Comparison of ENCODE assay signal across 9 cellular contexts in the genomic region with DNA sequence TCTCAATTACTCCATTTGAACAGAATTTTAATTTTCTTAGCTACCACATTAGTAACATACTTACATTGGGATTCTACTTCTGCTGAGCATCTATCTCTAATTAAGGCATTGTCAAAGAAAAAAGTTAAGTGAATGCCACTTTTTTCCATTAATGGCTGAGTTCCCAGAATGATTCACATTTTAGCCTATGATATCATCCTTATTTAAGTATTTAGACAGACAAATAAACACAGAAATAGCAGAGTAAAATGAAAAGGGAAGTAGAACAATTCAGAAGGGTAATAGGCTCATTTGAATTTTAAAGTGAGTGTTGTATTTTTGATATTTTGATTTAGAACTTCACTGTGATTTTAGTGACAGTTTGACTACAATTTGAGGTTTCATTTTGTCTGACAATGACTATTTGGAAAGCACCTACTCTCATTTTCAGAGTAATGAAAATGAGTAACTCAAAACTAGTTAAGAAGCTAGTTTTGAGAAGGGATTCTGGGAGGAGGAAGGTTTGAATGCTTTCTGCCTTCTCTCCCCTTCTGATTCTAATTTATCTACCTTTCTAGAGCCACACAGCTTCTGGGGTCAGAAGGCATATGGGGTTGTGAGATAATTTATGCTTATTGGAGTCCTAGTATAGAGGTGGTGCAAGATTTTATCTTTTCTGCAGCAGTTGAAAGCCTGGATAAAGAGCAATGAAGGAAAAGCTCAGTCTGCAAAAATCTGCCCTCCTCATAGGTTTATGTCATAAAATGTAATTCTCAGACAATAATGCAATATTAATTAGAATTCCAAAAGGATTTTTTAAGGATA. TPM values are rescaled to one million over a fixed set of nuclear protein-coding genes. Genes with fewer than 3 reads are reported as not detected.
DNase-seq lines count a peak whose midpoint lies in the region; ATAC-seq and TF ChIP-seq lines count a peak whose summit lies in the region.
"Had no signal": no experiment of that assay in that cellular context is flagged by ENCODE, and none has a peak within 500 bp of the region (broad histone marks: within the 10 kb centered on the region; RNA-seq: fewer than 3 reads in every experiment).

No MANE protein-coding gene starts in this region.

- no peaks in the 10 kb centered on the region for H3K9me3 Mint-ChIP-seq in activated CD8-positive, alpha-beta T cell treated with anti-CD3 and anti-CD28 coated beads for 36 hours
- H3K9me3 Mint-ChIP-seq in activated CD8-positive, alpha-beta T cell treated with anti-CD3 and anti-CD28 coated beads, Interleukin-2, amount 10 ng/mL, durations not matched to agents 7 days and 5 days (ENCODE audit: insufficient read depth) = no peaks in the 10 kb centered on the region

- H4K20me1 ChIP-seq in SU-DHL-6 (ENCODE audit: low read depth, low read length) = no peaks in the 10 kb centered on the region

- H3K4me3 Mint-ChIP-seq in activated CD8-positive, alpha-beta T cell treated with anti-CD3 and anti-CD28 coated beads for 36 hours = peak overlapping the region; percentile 46
- H3K4me3 Mint-ChIP-seq in activated CD8-positive, alpha-beta T cell treated with anti-CD3 and anti-CD28 coated beads, Interleukin-2, amount 10 ng/mL, durations not matched to agents 7 days and 5 days = no peak overlapping the region

- H3K9ac ChIP-seq in SU-DHL-6 (ENCODE audit: low read length) = 0 out of 2 replicates have a peak overlapping the region, but pooled peaks have one; percentile 4

- CTCF ChIA-PET in activated CD8-positive, alpha-beta T cell treated with anti-CD3 and anti-CD28 coated beads for 36 hours (lab: Charles Lee) = interaction anchor here (1.1 to 3.5 kb wide), 2 partner anchors 13 to 15 kb away, joined by 3 to 19 read pairs; no protein-coding TSS in a partner anchor
- CTCF ChIA-PET in activated CD8-positive, alpha-beta T cell treated with anti-CD3 and anti-CD28 coated beads, Interleukin-2, amount 10 ng/mL, durations not matched to agents 7 days and 5 days (lab: Charles Lee) = interaction anchor here (0.6 to 1.1 kb wide), 5 partner anchors 9 to 472 kb away, joined by 3 read pairs; no protein-coding TSS in a partner anchor

- POLR2A ChIA-PET in activated CD8-positive, alpha-beta T cell treated with anti-CD3 and anti-CD28 coated beads for 36 hours (lab: Charles Lee) = interaction anchor here (2.3 kb wide), 1 partner anchor 15 kb away, joined by 11 read pairs; a partner anchor contains a TSS
- POLR2A ChIA-PET in activated CD8-positive, alpha-beta T cell treated with anti-CD3 and anti-CD28 coated beads, Interleukin-2, amount 10 ng/mL, durations not matched to agents 7 days and 5 days (lab: Charles Lee) = interaction anchor here (2.9 kb wide), 1 partner anchor 15 kb away, joined by 31 read pairs; a partner anchor contains a TSS

- peak; percentile 83 for ATAC-seq in activated CD8-positive, alpha-beta T cell treated with anti-CD3 and anti-CD28 coated beads for 36 hours
- ATAC-seq in activated CD8-positive, alpha-beta T cell treated with anti-CD3 and anti-CD28 coated beads, Interleukin-2, amount 10 ng/mL, durations not matched to agents 7 days and 5 days = no peak
- ATAC-seq in HG02884 (IDR thresholded peaks at IDR 0.05; ENCODE audit: unreplicated experiment) = peak; percentile 69
- ATAC-seq in right cardiac atrium = peak in 1 of 2 donors; percentile 37

- peaks cover 7% of the 10 kb centered on the region for H3K36me3 ChIP-seq in SU-DHL-6 (ENCODE audit: low read length)

- H3K9me3 ChIP-seq in SU-DHL-6 (ENCODE audit: insufficient read depth, low read length) = no peaks in the 10 kb centered on the region
- H3K9me3 ChIP-seq in right cardiac atrium (ENCODE audit: control insufficient read depth, low read length) = no peaks in the 10 kb centered on the region

- H3K27ac Mint-ChIP-seq in activated CD8-positive, alpha-beta T cell treated with anti-CD3 and anti-CD28 coated beads for 36 hours = peak overlapping the region; percentile 82
- H3K27ac Mint-ChIP-seq in activated CD8-positive, alpha-beta T cell treated with anti-CD3 and anti-CD28 coated beads, Interleukin-2, amount 10 ng/mL, durations not matched to agents 7 days and 5 days = no peak overlapping the region

- peak; percentile 1 for DNase-seq in activated CD8-positive, alpha-beta T cell treated with anti-CD3 and anti-CD28 coated beads for 36 hours
- no peak for DNase-seq in activated CD8-positive, alpha-beta T cell treated with anti-CD3 and anti-CD28 coated beads, Interleukin-2, amount 10 ng/mL, durations not matched to agents 7 days and 5 days
- DNase-seq in right cardiac atrium = no peak
- DNase-seq in D341Med (ENCODE audit: low spot score) = no peak
- DNase-seq in NCI-H2227 (lab: John Stamatoyannopoulos, UW; ENCODE audit: unreplicated experiment) = no peak
- DNase-seq in anterior cingulate cortex (lab: John Stamatoyannopoulos, UW) = no peak

- no peaks in the 10 kb centered on the region for H3K4me1 ChIP-seq in right cardiac atrium (ENCODE audit: control insufficient read depth, insufficient read depth, low read length)

- intact Hi-C loops in activated CD8-positive, alpha-beta T cell treated with anti-CD3 and anti-CD28 coated beads for 36 hours (cut with micrococcal nuclease) = no loop called here
- intact Hi-C loops in right cardiac atrium (cut with DNase I) = no loop called here

- peak overlapping the region; percentile 59 for H3K4me2 ChIP-seq in SU-DHL-6 (ENCODE audit: low read depth, low read length, poor library complexity, severe bottlenecking)

- peak overlapping the region; percentile 68 for H3K27ac ChIP-seq in SU-DHL-6 (ENCODE audit: low read depth, low read length)
- H3K27ac ChIP-seq in right cardiac atrium (ENCODE audit: low read length) = no peak overlapping the region

- peaks cover 33% of the 10 kb centered on the region for H3K4me1 Mint-ChIP-seq in activated CD8-positive, alpha-beta T cell treated with anti-CD3 and anti-CD28 coated beads for 36 hours (ENCODE audit: low read depth)
- peaks cover 20% of the 10 kb centered on the region for H3K4me1 Mint-ChIP-seq in activated CD8-positive, alpha-beta T cell treated with anti-CD3 and anti-CD28 coated beads, Interleukin-2, amount 10 ng/mL, durations not matched to agents 7 days and 5 days (ENCODE audit: low read depth)

- H3K4me3 ChIP-seq in SU-DHL-6 (ENCODE audit: insufficient read depth, low read length, poor library complexity, severe bottlenecking) (no peak overlapping the region), right cardiac atrium (ENCODE audit: low read length) (peak overlapping the region; percentile 20)
- H3K4me3 ChIP-seq: BLaER1 treated with 17β-estradiol and CSF1 and Interleukin-3, amounts not matched to agents 10 nM and 100 nM had no signal

- H3F3A ChIP-seq in SU-DHL-6 (ENCODE audit: insufficient read depth) = no peaks in the 10 kb centered on the region

- peaks cover 10% of the 10 kb centered on the region; the same call in 1 of the 2 replicates for H3K79me2 ChIP-seq in SU-DHL-6 (ENCODE audit: insufficient read depth, low read length)

- H2AFZ ChIP-seq in SU-DHL-6 (ENCODE audit: low read depth, low read length, severe bottlenecking) = no peak overlapping the region

- H3K9me2 ChIP-seq in SU-DHL-6 (replicated peaks; ENCODE audit: insufficient read depth, low read length) = no peaks in the 10 kb centered on the region

- peaks cover 29% of the 10 kb centered on the region for H3K36me3 Mint-ChIP-seq in activated CD8-positive, alpha-beta T cell treated with anti-CD3 and anti-CD28 coated beads for 36 hours (ENCODE audit: low read depth)
- H3K36me3 Mint-ChIP-seq in activated CD8-positive, alpha-beta T cell treated with anti-CD3 and anti-CD28 coated beads, Interleukin-2, amount 10 ng/mL, durations not matched to agents 7 days and 5 days (ENCODE audit: low read depth) = peaks cover 7% of the 10 kb centered on the region

- no peaks in the 10 kb centered on the region for H3K27me3 Mint-ChIP-seq in activated CD8-positive, alpha-beta T cell treated with anti-CD3 and anti-CD28 coated beads for 36 hours
- H3K27me3 Mint-ChIP-seq in activated CD8-positive, alpha-beta T cell treated with anti-CD3 and anti-CD28 coated beads, Interleukin-2, amount 10 ng/mL, durations not matched to agents 7 days and 5 days (ENCODE audit: low read depth) = no peaks in the 10 kb centered on the region

- H3K27me3 ChIP-seq in SU-DHL-6 (ENCODE audit: low read length) = no peaks in the 10 kb centered on the region
- no peaks in the 10 kb centered on the region for H3K27me3 ChIP-seq in right cardiac atrium (ENCODE audit: control insufficient read depth, insufficient read depth)
- H3K27me3 ChIP-seq: BLaER1 treated with 17β-estradiol and CSF1 and Interleukin-3, amounts not matched to agents 10 nM and 100 nM had no signal

- no peak for TF ChIP-seq CTCF in activated CD8-positive, alpha-beta T cell treated with anti-CD3 and anti-CD28 coated beads for 36 hours (IDR thresholded peaks at IDR 0.05)
- no peak for TF ChIP-seq CTCF in SU-DHL-6 (IDR thresholded peaks at IDR 0.05; ENCODE audit: insufficient read depth, low read length, poor library complexity, severe bottlenecking)

RNA-seq across cellular contexts. Expression of a gene that starts 15.5 kb away (rescaled TPM):
- total RNA-seq in activated CD8-positive, alpha-beta T cell treated with anti-CD3 and anti-CD28 coated beads for 36 hours = 10 to 100 TPM; 24.5 to 30.0 TPM
- 10 to 100 TPM; 11.6 to 17.8 TPM for total RNA-seq in activated CD8-positive, alpha-beta T cell treated with anti-CD3 and anti-CD28 coated beads, Interleukin-2, amount 10 ng/mL, durations not matched to agents 7 days and 5 days
- 10 to 100 TPM; 52.6 to 84.2 (median 58.2) TPM for total RNA-seq in right cardiac atrium
- 45.8 TPM for polyA plus RNA-seq in right cardiac atrium
